24 cellular contexts compared by ENCODE assay signal in the genomic region with DNA sequence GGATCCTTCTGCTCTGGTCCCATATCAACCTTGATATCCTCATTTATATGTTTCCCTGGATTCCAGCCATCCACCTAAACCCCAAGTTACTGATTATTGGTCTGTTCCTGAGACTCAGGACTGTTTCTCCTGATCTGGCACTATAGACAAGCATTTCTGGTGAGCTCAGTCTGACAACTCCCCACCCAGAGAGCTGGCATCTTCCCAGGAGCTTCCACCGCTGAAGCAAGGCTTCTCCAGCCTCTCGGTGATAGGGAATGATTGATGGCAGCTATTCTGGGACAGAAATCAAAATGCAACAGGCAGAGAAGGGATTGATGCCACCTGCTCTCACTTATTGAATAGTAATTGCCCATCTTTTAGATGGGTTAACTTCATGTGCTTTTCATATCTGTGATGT.
"Had no signal": no experiment of that assay in that cellular context is flagged by ENCODE, and none has a peak within 500 bp of the region (broad histone marks: within the 10 kb centered on the region; RNA-seq: fewer than 3 reads in every experiment).

No MANE protein-coding gene starts in this region.

- DNase-seq: activated CD4-positive, alpha-beta T cell treated with anti-CD3 and anti-CD28 coated beads for 36 hours; activated CD4-positive, alpha-beta T cell treated with anti-CD3 and anti-CD28 coated beads, Interleukin-2, amount 50 U/mL, for 4 hours; activated CD4-positive, CD25-positive, alpha-beta regulatory T cell; activated effector memory CD4-positive, alpha-beta T cell treated with anti-CD3 and anti-CD28 coated beads, Interleukin-2, amount 50 U/mL, for 16 hours; activated naive CD4-positive, alpha-beta T cell treated with anti-CD3 and anti-CD28 coated beads for 36 hours; activated naive CD8-positive, alpha-beta T cell treated with anti-CD3 and anti-CD28 coated beads for 36 hours; activated T-cell treated with anti-CD3 and anti-CD28 coated beads for 4 hours; aorta; body of pancreas; cerebellar nuclear complex; dorsolateral prefrontal cortex; effector memory CD4-positive, alpha-beta T cell; erythroblast; left colon; midbrain; naive thymus-derived CD4-positive, alpha-beta T cell; occipital lobe; psoas muscle; sigmoid colon; stimulated activated CD4-positive, alpha-beta T cell treated with anti-CD3 and anti-CD28 coated beads, Interleukin-2, amount 100 ng/mL, for 24 hours; stimulated activated naive B cell treated with anti-CD40 and anti-IgM and Interleukin-4, amounts not matched to agents 10 μg/mL and 1 μg/mL and 100 μg/mL, for 72 hours; stomach; tibial artery had no signal

- ATAC-seq: activated CD4-positive, alpha-beta T cell treated with anti-CD3 and anti-CD28 coated beads for 36 hours; body of pancreas; gastroesophageal sphincter; left colon; naive thymus-derived CD4-positive, alpha-beta T cell; psoas muscle; stimulated activated naive B cell treated with anti-CD40 and anti-IgM and Interleukin-4, amounts not matched to agents 10 μg/mL and 1 μg/mL and 100 μg/mL, for 72 hours had no signal
